24 cellular contexts compared by ENCODE assay signal in genomic region chr12:42286741-42287140, GRCh38.
"Had no signal": no experiment of that assay in that cellular context is flagged by ENCODE, and none has a peak within 500 bp of the region (broad histone marks: within the 10 kb centered on the region; RNA-seq: fewer than 3 reads in every experiment).

No MANE protein-coding gene starts in this region.

- ATAC-seq: effector memory CD8-positive, alpha-beta T cell; esophagus mucosa; foreskin keratinocyte; gastrocnemius medialis; gastroesophageal sphincter; heart left ventricle; heart right ventricle had no signal

- H3K4me3 ChIP-seq: colonic mucosa, coronary artery, dorsolateral prefrontal cortex, esophagus muscularis mucosa, esophagus squamous epithelium, gastrocnemius medialis, gastroesophageal sphincter, heart left ventricle, heart right ventricle had no signal

- H3K27me3 ChIP-seq: colonic mucosa, dorsolateral prefrontal cortex, esophagus muscularis mucosa, gastrocnemius medialis, heart left ventricle had no signal

- H3K4me3 Mint-ChIP-seq: dendritic cell treated with granulocyte-macrophage colony-stimulating factor and Interleukin-4, amounts not matched to agents 40 ng/mL and 50 ng/mL, for 4 days; effector memory CD8-positive, alpha-beta T cell; endodermal cell had no signal

- H3K27ac Mint-ChIP-seq: dendritic cell treated with granulocyte-macrophage colony-stimulating factor and Interleukin-4, amounts not matched to agents 40 ng/mL and 50 ng/mL, for 4 days; effector memory CD8-positive, alpha-beta T cell; endodermal cell had no signal

- H3K9me3 ChIP-seq: colonic mucosa, esophagus muscularis mucosa, esophagus squamous epithelium, gastrocnemius medialis, gastroesophageal sphincter, heart left ventricle, heart right ventricle had no signal

- H3K9me3 Mint-ChIP-seq: dendritic cell treated with granulocyte-macrophage colony-stimulating factor and Interleukin-4, amounts not matched to agents 40 ng/mL and 50 ng/mL, for 4 days; effector memory CD8-positive, alpha-beta T cell; endodermal cell had no signal

- DNase-seq: colonic mucosa; cortex of kidney; dermis blood vessel endothelial cell; dorsolateral prefrontal cortex; effector CD4-positive, alpha-beta T cell; effector CD8-positive, alpha-beta T cell; effector memory CD4-positive, alpha-beta T cell; effector memory CD8-positive, alpha-beta T cell; endodermal cell; erythroblast; esophagus squamous epithelium; foreskin fibroblast; foreskin keratinocyte; foreskin melanocyte; gastrocnemius medialis; glutamatergic neuron; heart left ventricle; heart right ventricle had no signal

- H3K27ac ChIP-seq: colonic mucosa, coronary artery, dorsolateral prefrontal cortex, epithelial cell of prostate, esophagus muscularis mucosa, esophagus squamous epithelium, foreskin keratinocyte, gastrocnemius medialis, gastroesophageal sphincter, heart left ventricle, heart right ventricle had no signal

- H3K4me1 ChIP-seq: colonic mucosa, esophagus muscularis mucosa, esophagus squamous epithelium, foreskin keratinocyte, gastrocnemius medialis, gastroesophageal sphincter had no signal

- H3K36me3 ChIP-seq: colonic mucosa, esophagus muscularis mucosa, esophagus squamous epithelium, gastrocnemius medialis, gastroesophageal sphincter, heart left ventricle, heart right ventricle had no signal
